12 cellular contexts compared by ENCODE assay signal in the genomic region with DNA sequence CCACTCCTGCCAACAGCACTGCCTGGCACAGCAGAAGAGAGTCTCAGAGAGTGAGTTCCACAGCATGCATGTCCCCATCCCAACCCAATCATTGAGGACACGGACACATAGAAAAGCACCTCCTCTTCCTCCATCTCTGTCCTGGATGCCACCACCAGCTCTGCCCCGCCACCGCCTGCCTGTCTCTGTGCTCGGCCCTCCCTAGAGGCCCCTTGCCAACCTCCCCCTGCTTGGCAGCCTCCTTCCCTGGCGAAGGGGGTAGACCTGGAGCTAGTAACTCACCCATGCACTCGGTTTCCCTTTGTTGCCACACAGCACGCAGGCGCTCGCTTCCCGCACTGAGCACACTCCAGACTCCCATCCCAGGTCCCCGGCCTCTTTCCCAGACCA.
"Had no signal": no experiment of that assay in that cellular context is flagged by ENCODE, and none has a peak within 500 bp of the region (broad histone marks: within the 10 kb centered on the region; RNA-seq: fewer than 3 reads in every experiment).

No MANE protein-coding gene starts in this region.

- H3K27ac ChIP-seq: breast epithelium, epithelial cell of prostate, hepatocyte, left lung, sigmoid colon had no signal

- H3K36me3 ChIP-seq: breast epithelium, left lung, sigmoid colon had no signal

- H3K4me1 ChIP-seq: breast epithelium, left lung, sigmoid colon had no signal

- H2AFZ ChIP-seq: hepatocyte had no signal

- H3K79me2 ChIP-seq: hepatocyte had no signal

- H3K4me3 ChIP-seq: breast epithelium, hepatocyte, left lung, sigmoid colon had no signal

- H3K27me3 ChIP-seq: breast epithelium, sigmoid colon had no signal

- DNase-seq: activated CD4-positive, alpha-beta memory T cell treated with anti-CD3 and anti-CD28 coated beads, Interleukin-2, amount 10 ng/mL, durations not matched to agents 7 days and 5 days; activated CD4-positive, alpha-beta T cell treated with anti-CD3 and anti-CD28 coated beads for 36 hours; activated gamma-delta T cell; activated naive CD8-positive, alpha-beta T cell treated with anti-CD3 and anti-CD28 coated beads, Interleukin-2, amount 10 ng/mL, durations not matched to agents 7 days and 5 days; activated T-cell treated with anti-CD3 and anti-CD28 coated beads, Interleukin-2, amount 50 U/mL, for 4 hours; kidney; left lung; nephron progenitor cell; sigmoid colon had no signal

- H3K4me2 ChIP-seq: hepatocyte had no signal
